16 cellular contexts compared by ENCODE assay signal in the genomic region with DNA sequence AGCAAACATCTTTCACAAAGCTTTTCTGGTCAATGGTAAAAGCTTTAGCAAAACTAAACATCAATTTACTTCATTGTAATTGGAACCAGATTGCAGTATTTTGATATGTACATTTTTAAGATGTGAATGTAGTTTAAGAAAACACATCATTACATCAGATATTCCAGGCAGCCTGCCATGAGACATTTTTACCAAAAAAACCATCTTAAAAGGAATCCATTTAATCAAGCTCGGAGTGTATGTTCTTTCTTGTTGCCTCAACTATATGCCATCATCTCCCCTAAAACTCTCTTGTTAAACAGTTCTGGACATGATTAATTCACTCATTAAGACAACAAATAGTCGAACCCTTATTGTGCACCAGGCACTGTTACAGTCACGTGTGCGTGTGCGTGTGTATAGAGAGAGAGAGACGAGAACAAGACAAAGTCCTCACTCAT.
DNase-seq lines count a peak whose midpoint lies in the region; ATAC-seq and TF ChIP-seq lines count a peak whose summit lies in the region.
"Had no signal": no experiment of that assay in that cellular context is flagged by ENCODE, and none has a peak within 500 bp of the region (broad histone marks: within the 10 kb centered on the region; RNA-seq: fewer than 3 reads in every experiment).

No MANE protein-coding gene starts in this region.

- 78 to 92% methylated on average over 6 of the region's 6 CpGs for WGBS in transverse colon (ENCODE audit: low coverage in 1 of 2), 2 donors

- no peak for TF ChIP-seq EP300 in transverse colon (IDR thresholded peaks at IDR 0.05; ENCODE audit: low read depth)

- no peak for TF ChIP-seq POLR2A in transverse colon (IDR thresholded peaks at IDR 0.05)

- H3K4me3 ChIP-seq in Panc1 (ENCODE audit: low read depth in 2 of 2, low read length in 2 of 2) = no peak overlapping the region
- no peak overlapping the region for H3K4me3 ChIP-seq in CD4-positive, alpha-beta memory T cell (ENCODE audit: low read length in 2 of 2)
- no peak overlapping the region for H3K4me3 ChIP-seq in transverse colon

- intact Hi-C loops in Panc1 (cut with micrococcal nuclease; ENCODE audit: unreplicated experiment) (no loop called here), cardiac septum (cut with DNase I) (no loop called here), transverse colon (cut with DNase I; ENCODE audit: low total_unique reads) (no loop called here)
- intact Hi-C loops in CD4-positive, alpha-beta memory T cell (cut with micrococcal nuclease) = no loop called here

- no TSS peak for BruUV-seq in Panc1 (replicated peaks; lab: Mats Ljungman, UMichigan)

- H3K27me3 ChIP-seq in Panc1 (ENCODE audit: control insufficient read depth, insufficient read depth, low read length) (no peaks in the 10 kb centered on the region), transverse colon (no peaks in the 10 kb centered on the region)
- H3K27me3 ChIP-seq in CD4-positive, alpha-beta memory T cell (ENCODE audit: insufficient read depth, low read length) = no peaks in the 10 kb centered on the region

- H3K9me3 Mint-ChIP-seq in chondrocyte (ENCODE audit: low read depth) = no peaks in the 10 kb centered on the region
- no peaks in the 10 kb centered on the region for H3K9me3 Mint-ChIP-seq in progenitor cell of endocrine pancreas (ENCODE audit: low read depth)
- H3K9me3 Mint-ChIP-seq in CD4-positive, alpha-beta memory T cell = no peaks in the 10 kb centered on the region
- H3K9me3 Mint-ChIP-seq: CD8-positive, alpha-beta T cell; stimulated activated naive CD8-positive, alpha-beta T cell treated with anti-CD3 and anti-CD28 coated beads, Interleukin-15, Interleukin-2, amounts not matched to agents 100 ng/mL and 50 ng/mL, for 24 hours had no signal

- H3K4me1 Mint-ChIP-seq in chondrocyte (ENCODE audit: low read depth) (peaks cover 100% of the 10 kb centered on the region), progenitor cell of endocrine pancreas (ENCODE audit: low read depth) (peaks cover 58% of the 10 kb centered on the region)
- peaks cover 48 to 85% (median 66%) of the 10 kb centered on the region in 4 donors for H3K4me1 Mint-ChIP-seq in CD4-positive, alpha-beta memory T cell

- CTCF ChIA-PET in Panc1 (lab: Charles Lee) = no interaction called here
- CTCF ChIA-PET in CD4-positive, alpha-beta memory T cell (lab: Charles Lee; ENCODE audit: partially characterized antibody) = no interaction called here

- TF ChIP-seq CTCF in Panc1 (IDR thresholded peaks at IDR 0.05) (no peak), chondrocyte (IDR thresholded peaks at IDR 0.05) (no peak), progenitor cell of endocrine pancreas (IDR thresholded peaks at IDR 0.05; ENCODE audit: unreplicated experiment) (no peak), transverse colon (IDR thresholded peaks at IDR 0.05) (no peak)

- H3K4me3 Mint-ChIP-seq in chondrocyte (ENCODE audit: unreplicated experiment) (peak overlapping the region; percentile 23), progenitor cell of endocrine pancreas (ENCODE audit: low read depth) (no peak overlapping the region)
- no peak overlapping the region for H3K4me3 Mint-ChIP-seq in CD4-positive, alpha-beta memory T cell
- H3K4me3 Mint-ChIP-seq: CD8-positive, alpha-beta T cell; stimulated activated naive CD8-positive, alpha-beta T cell treated with anti-CD3 and anti-CD28 coated beads, Interleukin-15, Interleukin-2, amounts not matched to agents 100 ng/mL and 50 ng/mL, for 24 hours had no signal

- H3K9me3 ChIP-seq in Panc1 (ENCODE audit: control insufficient read depth, insufficient read depth, low read depth, low read length) (no peaks in the 10 kb centered on the region), transverse colon (no peaks in the 10 kb centered on the region)
- H3K9me3 ChIP-seq in CD4-positive, alpha-beta memory T cell (ENCODE audit: control insufficient read depth in 1 of 2, low read length in 2 of 2) = no peaks in the 10 kb centered on the region

- H3K36me3 Mint-ChIP-seq in chondrocyte (ENCODE audit: low read depth) (peaks cover 10% of the 10 kb centered on the region), progenitor cell of endocrine pancreas (ENCODE audit: insufficient read depth) (peaks cover 10% of the 10 kb centered on the region)
- peaks cover 16 to 34% of the 10 kb centered on the region in 2 donors for H3K36me3 Mint-ChIP-seq in CD4-positive, alpha-beta memory T cell

- H3K27ac Mint-ChIP-seq in chondrocyte (ENCODE audit: unreplicated experiment) (peak overlapping the region; percentile 94), progenitor cell of endocrine pancreas (peak overlapping the region; percentile 15)
- no peak overlapping the region for H3K27ac Mint-ChIP-seq in CD4-positive, alpha-beta memory T cell
- H3K27ac Mint-ChIP-seq: CD8-positive, alpha-beta T cell; stimulated activated naive CD8-positive, alpha-beta T cell treated with anti-CD3 and anti-CD28 coated beads, Interleukin-15, Interleukin-2, amounts not matched to agents 100 ng/mL and 50 ng/mL, for 24 hours had no signal

- H3K36me3 ChIP-seq in Panc1 (ENCODE audit: control insufficient read depth, insufficient read depth, low read length) (no peaks in the 10 kb centered on the region; the same call in 1 of the 2 replicates), transverse colon (no peaks in the 10 kb centered on the region)
- H3K36me3 ChIP-seq in CD4-positive, alpha-beta memory T cell (ENCODE audit: insufficient read depth, low read length) = no peaks in the 10 kb centered on the region

- POLR2A ChIA-PET in Panc1 (lab: Charles Lee) = no interaction called here
- POLR2A ChIA-PET in CD4-positive, alpha-beta memory T cell (lab: Charles Lee; ENCODE audit: partially characterized antibody) = no interaction called here

- in situ Hi-C loops in Panc1 (cut with HindIII; ENCODE audit: low pct_unique_long_range_greater_than_20kb, low sequenced_read_pairs) = no loop called here
- in situ Hi-C loops in transverse colon (cut with MboI; ENCODE audit: low pct_ligation_motif_present in 1 of 4, low pct_unique_long_range_greater_than_20kb in 1 of 4, low sequenced_read_pairs in 3 of 4) = no loop called here

- H3K27ac ChIP-seq in Panc1 (ENCODE audit: low read length) = peak overlapping the region; percentile 26; the same call in 1 of the 2 replicates
- H3K27ac ChIP-seq in CD4-positive, alpha-beta memory T cell (ENCODE audit: low read depth, low read length) = no peak overlapping the region
- peak overlapping the region in 1 of 4 donors; percentile 9 for H3K27ac ChIP-seq in transverse colon

- ATAC-seq in Panc1 = no peak
- ATAC-seq: CD8-positive, alpha-beta T cell had no signal

- peaks cover 24% of the 10 kb centered on the region for H3K4me1 ChIP-seq in Panc1 (ENCODE audit: control insufficient read depth, insufficient read depth, low read length)
- peaks cover 32% of the 10 kb centered on the region for H3K4me1 ChIP-seq in CD4-positive, alpha-beta memory T cell (ENCODE audit: insufficient read depth, low read length)
- peaks cover 4 to 51% (median 19%) of the 10 kb centered on the region in 4 donors for H3K4me1 ChIP-seq in transverse colon

- peak; percentile 37 for DNase-seq in Daoy (ENCODE audit: low read depth)
- no peak for DNase-seq in Panc1 (ENCODE audit: low read depth, low spot score)
- DNase-seq in chondrocyte (ENCODE audit: low spot score) = no peak
- no peak for DNase-seq in progenitor cell of endocrine pancreas (ENCODE audit: low spot score, unreplicated experiment)
- DNase-seq in CD4-positive, alpha-beta memory T cell = no peak
- DNase-seq in cardiac septum (ENCODE audit: low spot score) = no peak
- DNase-seq in DMS153 (lab: John Stamatoyannopoulos, UW) = no peak
- DNase-seq in transverse colon = no peak
- DNase-seq: activated CD4-positive, alpha-beta T cell treated with anti-CD3 and anti-CD28 coated beads, Interleukin-2, amount 50 U/mL, for 48 hours; CD8-positive, alpha-beta T cell; cortex of kidney; kidney glomerular epithelial cell; OCI-M1; retina; T-helper 2 cell had no signal

- H3K27me3 Mint-ChIP-seq in chondrocyte (ENCODE audit: low read depth) = no peaks in the 10 kb centered on the region
- H3K27me3 Mint-ChIP-seq in progenitor cell of endocrine pancreas = no peaks in the 10 kb centered on the region
- no peaks in the 10 kb centered on the region for H3K27me3 Mint-ChIP-seq in CD4-positive, alpha-beta memory T cell
- H3K27me3 Mint-ChIP-seq: stimulated activated naive CD8-positive, alpha-beta T cell treated with anti-CD3 and anti-CD28 coated beads, Interleukin-15, Interleukin-2, amounts not matched to agents 100 ng/mL and 50 ng/mL, for 24 hours had no signal

Comparison
In these comparisons a context has a peak if more than half of its experiments do, and no peak if none do; other contexts are left out.
1. H3K27ac Mint-ChIP-seq: peak in chondrocyte (single experiment) and progenitor cell of endocrine pancreas (single experiment); none in CD4-positive, alpha-beta memory T cell (0 of 7).